Comparison of ENCODE assay signal across 1 cellular context in the genomic region with DNA sequence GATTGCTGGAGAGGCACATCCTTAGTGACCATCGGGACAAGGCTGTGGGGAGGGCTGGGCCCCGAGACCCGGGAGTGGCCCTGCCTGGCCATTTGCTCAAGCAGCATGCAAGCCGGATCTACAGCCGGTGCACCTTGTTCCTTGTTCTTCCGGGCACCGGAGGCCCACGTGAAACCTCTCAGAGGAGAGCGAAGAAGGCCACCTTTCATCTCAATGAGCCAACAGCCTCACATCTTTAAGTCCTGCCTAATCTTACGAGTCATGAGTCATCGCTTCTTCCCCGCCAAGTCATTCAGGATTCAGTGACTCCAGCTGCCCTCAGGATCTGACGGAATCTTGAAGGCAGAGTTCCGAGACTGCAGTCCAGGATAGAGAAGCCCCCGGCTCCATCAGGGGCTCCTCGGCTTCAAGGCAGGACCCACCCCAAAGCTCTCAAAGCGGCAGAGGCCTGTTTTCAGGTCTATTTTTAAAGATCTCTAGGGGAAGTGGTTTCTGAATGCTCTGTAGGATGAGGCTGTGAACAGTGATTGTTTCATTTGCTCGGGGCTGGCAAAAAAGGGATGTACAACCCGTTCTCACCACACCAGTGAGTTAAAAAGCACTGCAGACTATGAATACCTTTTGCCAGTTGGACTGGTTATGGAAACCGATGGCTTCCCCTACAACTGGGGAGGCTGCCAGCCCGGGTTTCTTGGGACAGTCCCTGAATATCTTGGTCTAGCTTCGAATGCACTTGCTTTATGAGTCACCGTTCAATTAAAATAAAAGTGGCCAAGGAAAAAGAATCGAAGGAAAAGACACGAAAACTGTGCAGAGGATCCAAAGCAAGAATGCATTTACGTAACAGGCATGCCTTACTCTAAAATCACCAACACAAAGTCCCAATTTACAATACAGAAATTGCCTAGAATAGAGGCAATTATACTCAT.
TF ChIP-seq lines count a peak whose summit lies in the region.

No MANE protein-coding gene starts in this region.

TF ChIP-seq in GM12878, 131 proteins besides CTCF, POLR2A, EP300 and RAD21 (continued from another document and continues in another):
- TF ChIP-seq, protein P1, sequence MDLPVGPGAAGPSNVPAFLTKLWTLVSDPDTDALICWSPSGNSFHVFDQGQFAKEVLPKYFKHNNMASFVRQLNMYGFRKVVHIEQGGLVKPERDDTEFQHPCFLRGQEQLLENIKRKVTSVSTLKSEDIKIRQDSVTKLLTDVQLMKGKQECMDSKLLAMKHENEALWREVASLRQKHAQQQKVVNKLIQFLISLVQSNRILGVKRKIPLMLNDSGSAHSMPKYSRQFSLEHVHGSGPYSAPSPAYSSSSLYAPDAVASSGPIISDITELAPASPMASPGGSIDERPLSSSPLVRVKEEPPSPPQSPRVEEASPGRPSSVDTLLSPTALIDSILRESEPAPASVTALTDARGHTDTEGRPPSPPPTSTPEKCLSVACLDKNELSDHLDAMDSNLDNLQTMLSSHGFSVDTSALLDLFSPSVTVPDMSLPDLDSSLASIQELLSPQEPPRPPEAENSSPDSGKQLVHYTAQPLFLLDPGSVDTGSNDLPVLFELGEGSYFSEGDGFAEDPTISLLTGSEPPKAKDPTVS (IDR thresholded peaks at IDR 0.05; ENCODE audit: low read depth, low read length) = no peak
- TF ChIP-seq, protein P2, sequence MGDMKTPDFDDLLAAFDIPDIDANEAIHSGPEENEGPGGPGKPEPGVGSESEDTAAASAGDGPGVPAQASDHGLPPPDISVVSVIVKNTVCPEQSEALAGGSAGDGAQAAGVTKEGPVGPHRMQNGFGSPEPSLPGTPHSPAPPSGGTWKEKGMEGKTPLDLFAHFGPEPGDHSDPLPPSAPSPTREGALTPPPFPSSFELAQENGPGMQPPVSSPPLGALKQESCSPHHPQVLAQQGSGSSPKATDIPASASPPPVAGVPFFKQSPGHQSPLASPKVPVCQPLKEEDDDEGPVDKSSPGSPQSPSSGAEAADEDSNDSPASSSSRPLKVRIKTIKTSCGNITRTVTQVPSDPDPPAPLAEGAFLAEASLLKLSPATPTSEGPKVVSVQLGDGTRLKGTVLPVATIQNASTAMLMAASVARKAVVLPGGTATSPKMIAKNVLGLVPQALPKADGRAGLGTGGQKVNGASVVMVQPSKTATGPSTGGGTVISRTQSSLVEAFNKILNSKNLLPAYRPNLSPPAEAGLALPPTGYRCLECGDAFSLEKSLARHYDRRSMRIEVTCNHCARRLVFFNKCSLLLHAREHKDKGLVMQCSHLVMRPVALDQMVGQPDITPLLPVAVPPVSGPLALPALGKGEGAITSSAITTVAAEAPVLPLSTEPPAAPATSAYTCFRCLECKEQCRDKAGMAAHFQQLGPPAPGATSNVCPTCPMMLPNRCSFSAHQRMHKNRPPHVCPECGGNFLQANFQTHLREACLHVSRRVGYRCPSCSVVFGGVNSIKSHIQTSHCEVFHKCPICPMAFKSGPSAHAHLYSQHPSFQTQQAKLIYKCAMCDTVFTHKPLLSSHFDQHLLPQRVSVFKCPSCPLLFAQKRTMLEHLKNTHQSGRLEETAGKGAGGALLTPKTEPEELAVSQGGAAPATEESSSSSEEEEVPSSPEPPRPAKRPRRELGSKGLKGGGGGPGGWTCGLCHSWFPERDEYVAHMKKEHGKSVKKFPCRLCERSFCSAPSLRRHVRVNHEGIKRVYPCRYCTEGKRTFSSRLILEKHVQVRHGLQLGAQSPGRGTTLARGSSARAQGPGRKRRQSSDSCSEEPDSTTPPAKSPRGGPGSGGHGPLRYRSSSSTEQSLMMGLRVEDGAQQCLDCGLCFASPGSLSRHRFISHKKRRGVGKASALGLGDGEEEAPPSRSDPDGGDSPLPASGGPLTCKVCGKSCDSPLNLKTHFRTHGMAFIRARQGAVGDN (IDR thresholded peaks at IDR 0.05) = no peak
- TF ChIP-seq KLF5 (IDR thresholded peaks at IDR 0.05; ENCODE audit: partially characterized antibody) (no peak), POLR2AphosphoS5 (IDR thresholded peaks at IDR 0.05; ENCODE audit: low read length) (peak; percentile 88), CEBPB (IDR thresholded peaks at IDR 0.05; ENCODE audit: borderline replicate concordance in 1 of 2, low read depth in 2 of 2, low read length in 2 of 2) (no peak), IKZF1 (conservative IDR thresholded peaks at IDR 0.05) (peak; percentile 96), ZNF384 (IDR thresholded peaks at IDR 0.05; ENCODE audit: borderline replicate concordance, low read depth, low read length) (0 out of 2 replicates have a peak, but pooled peaks have one; percentile 29), EGR1 (IDR thresholded peaks at IDR 0.05; ENCODE audit: borderline replicate concordance in 1 of 2, low read depth in 2 of 2, low read length in 2 of 2) (peak in 1 of 2 experiments; percentile 9; a peak in 1 of 3 replicates), STAT3 (IDR thresholded peaks at IDR 0.05; ENCODE audit: low read depth, low read length) (0 out of 2 replicates have a peak, but pooled peaks have one; percentile 66), NR2C1 (IDR thresholded peaks at IDR 0.05) (no peak; the same call in 1 of the 2 replicates), HCFC1 (IDR thresholded peaks at IDR 0.05; ENCODE audit: low read length) (no peak), NFIC (IDR thresholded peaks at IDR 0.05; ENCODE audit: low read depth, low read length) (peak; percentile 90), SMAD5 (IDR thresholded peaks at IDR 0.05; ENCODE audit: low read depth) (no peak), HDAC2 (IDR thresholded peaks at IDR 0.05) (no peak), SIX5 (IDR thresholded peaks at IDR 0.05; ENCODE audit: low read depth, low read length, severe bottlenecking) (no peak), RCOR1 (conservative IDR thresholded peaks at IDR 0.05; ENCODE audit: low read depth, low read length) (no peak), ZNF217 (IDR thresholded peaks at IDR 0.05) (no peak), ZNF24 (IDR thresholded peaks at IDR 0.05) (peak; percentile 70; the same call in 1 of the 2 replicates), EED (IDR thresholded peaks at IDR 0.05; ENCODE audit: low read depth) (peak; percentile 98), FOXK2 (IDR thresholded peaks at IDR 0.05) (no peak), YY1 (IDR thresholded peaks at IDR 0.05; ENCODE audit: low read depth, low read length) (peak; percentile 80), GATAD2B (conservative IDR thresholded peaks at IDR 0.05; ENCODE audit: low read depth) (peak; percentile 67; the same call in 1 of the 2 replicates), SPI1 (IDR thresholded peaks at IDR 0.05; ENCODE audit: borderline replicate concordance, insufficient read depth, low read depth, low read length) (peak; percentile 89), RAD51 (IDR thresholded peaks at IDR 0.05) (no peak), CHD1 (IDR thresholded peaks at IDR 0.05; ENCODE audit: low read depth, low read length) (no peak), WRNIP1 (IDR thresholded peaks at IDR 0.05; ENCODE audit: borderline replicate concordance, low read depth, low read length) (no peak; the same call in 1 of the 2 replicates), ZNF207 (IDR thresholded peaks at IDR 0.05; ENCODE audit: borderline replicate concordance) (no peak), IKZF2 (IDR thresholded peaks at IDR 0.05) (peak; percentile 96 to 97)
- TF ChIP-seq, protein P3, sequence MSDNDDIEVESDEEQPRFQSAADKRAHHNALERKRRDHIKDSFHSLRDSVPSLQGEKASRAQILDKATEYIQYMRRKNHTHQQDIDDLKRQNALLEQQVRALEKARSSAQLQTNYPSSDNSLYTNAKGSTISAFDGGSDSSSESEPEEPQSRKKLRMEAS (IDR thresholded peaks at IDR 0.05; ENCODE audit: low read depth, low read length) = no peak
- TF ChIP-seq, protein P4, sequence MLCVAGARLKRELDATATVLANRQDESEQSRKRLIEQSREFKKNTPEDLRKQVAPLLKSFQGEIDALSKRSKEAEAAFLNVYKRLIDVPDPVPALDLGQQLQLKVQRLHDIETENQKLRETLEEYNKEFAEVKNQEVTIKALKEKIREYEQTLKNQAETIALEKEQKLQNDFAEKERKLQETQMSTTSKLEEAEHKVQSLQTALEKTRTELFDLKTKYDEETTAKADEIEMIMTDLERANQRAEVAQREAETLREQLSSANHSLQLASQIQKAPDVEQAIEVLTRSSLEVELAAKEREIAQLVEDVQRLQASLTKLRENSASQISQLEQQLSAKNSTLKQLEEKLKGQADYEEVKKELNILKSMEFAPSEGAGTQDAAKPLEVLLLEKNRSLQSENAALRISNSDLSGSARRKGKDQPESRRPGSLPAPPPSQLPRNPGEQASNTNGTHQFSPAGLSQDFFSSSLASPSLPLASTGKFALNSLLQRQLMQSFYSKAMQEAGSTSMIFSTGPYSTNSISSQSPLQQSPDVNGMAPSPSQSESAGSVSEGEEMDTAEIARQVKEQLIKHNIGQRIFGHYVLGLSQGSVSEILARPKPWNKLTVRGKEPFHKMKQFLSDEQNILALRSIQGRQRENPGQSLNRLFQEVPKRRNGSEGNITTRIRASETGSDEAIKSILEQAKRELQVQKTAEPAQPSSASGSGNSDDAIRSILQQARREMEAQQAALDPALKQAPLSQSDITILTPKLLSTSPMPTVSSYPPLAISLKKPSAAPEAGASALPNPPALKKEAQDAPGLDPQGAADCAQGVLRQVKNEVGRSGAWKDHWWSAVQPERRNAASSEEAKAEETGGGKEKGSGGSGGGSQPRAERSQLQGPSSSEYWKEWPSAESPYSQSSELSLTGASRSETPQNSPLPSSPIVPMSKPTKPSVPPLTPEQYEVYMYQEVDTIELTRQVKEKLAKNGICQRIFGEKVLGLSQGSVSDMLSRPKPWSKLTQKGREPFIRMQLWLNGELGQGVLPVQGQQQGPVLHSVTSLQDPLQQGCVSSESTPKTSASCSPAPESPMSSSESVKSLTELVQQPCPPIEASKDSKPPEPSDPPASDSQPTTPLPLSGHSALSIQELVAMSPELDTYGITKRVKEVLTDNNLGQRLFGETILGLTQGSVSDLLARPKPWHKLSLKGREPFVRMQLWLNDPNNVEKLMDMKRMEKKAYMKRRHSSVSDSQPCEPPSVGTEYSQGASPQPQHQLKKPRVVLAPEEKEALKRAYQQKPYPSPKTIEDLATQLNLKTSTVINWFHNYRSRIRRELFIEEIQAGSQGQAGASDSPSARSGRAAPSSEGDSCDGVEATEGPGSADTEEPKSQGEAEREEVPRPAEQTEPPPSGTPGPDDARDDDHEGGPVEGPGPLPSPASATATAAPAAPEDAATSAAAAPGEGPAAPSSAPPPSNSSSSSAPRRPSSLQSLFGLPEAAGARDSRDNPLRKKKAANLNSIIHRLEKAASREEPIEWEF (IDR thresholded peaks at IDR 0.05; ENCODE audit: insufficient replicate concordance, low read depth, low read length) = no peak
- TF ChIP-seq, protein P5, sequence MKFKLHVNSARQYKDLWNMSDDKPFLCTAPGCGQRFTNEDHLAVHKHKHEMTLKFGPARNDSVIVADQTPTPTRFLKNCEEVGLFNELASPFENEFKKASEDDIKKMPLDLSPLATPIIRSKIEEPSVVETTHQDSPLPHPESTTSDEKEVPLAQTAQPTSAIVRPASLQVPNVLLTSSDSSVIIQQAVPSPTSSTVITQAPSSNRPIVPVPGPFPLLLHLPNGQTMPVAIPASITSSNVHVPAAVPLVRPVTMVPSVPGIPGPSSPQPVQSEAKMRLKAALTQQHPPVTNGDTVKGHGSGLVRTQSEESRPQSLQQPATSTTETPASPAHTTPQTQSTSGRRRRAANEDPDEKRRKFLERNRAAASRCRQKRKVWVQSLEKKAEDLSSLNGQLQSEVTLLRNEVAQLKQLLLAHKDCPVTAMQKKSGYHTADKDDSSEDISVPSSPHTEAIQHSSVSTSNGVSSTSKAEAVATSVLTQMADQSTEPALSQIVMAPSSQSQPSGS (IDR thresholded peaks at IDR 0.05; ENCODE audit: low read length) = peak; percentile 86
- TF ChIP-seq, protein P6, sequence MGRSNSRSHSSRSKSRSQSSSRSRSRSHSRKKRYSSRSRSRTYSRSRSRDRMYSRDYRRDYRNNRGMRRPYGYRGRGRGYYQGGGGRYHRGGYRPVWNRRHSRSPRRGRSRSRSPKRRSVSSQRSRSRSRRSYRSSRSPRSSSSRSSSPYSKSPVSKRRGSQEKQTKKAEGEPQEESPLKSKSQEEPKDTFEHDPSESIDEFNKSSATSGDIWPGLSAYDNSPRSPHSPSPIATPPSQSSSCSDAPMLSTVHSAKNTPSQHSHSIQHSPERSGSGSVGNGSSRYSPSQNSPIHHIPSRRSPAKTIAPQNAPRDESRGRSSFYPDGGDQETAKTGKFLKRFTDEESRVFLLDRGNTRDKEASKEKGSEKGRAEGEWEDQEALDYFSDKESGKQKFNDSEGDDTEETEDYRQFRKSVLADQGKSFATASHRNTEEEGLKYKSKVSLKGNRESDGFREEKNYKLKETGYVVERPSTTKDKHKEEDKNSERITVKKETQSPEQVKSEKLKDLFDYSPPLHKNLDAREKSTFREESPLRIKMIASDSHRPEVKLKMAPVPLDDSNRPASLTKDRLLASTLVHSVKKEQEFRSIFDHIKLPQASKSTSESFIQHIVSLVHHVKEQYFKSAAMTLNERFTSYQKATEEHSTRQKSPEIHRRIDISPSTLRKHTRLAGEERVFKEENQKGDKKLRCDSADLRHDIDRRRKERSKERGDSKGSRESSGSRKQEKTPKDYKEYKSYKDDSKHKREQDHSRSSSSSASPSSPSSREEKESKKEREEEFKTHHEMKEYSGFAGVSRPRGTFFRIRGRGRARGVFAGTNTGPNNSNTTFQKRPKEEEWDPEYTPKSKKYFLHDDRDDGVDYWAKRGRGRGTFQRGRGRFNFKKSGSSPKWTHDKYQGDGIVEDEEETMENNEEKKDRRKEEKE (IDR thresholded peaks at IDR 0.05) = no peak
- TF ChIP-seq, protein P7, sequence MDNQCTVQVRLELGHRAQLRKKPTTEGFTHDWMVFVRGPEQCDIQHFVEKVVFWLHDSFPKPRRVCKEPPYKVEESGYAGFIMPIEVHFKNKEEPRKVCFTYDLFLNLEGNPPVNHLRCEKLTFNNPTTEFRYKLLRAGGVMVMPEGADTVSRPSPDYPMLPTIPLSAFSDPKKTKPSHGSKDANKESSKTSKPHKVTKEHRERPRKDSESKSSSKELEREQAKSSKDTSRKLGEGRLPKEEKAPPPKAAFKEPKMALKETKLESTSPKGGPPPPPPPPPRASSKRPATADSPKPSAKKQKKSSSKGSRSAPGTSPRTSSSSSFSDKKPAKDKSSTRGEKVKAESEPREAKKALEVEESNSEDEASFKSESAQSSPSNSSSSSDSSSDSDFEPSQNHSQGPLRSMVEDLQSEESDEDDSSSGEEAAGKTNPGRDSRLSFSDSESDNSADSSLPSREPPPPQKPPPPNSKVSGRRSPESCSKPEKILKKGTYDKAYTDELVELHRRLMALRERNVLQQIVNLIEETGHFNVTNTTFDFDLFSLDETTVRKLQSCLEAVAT (IDR thresholded peaks at IDR 0.05) = 0 out of 2 replicates have a peak, but pooled peaks have one; percentile 60
